Comparison of ENCODE assay signal across 8 cellular contexts in the genomic region with DNA sequence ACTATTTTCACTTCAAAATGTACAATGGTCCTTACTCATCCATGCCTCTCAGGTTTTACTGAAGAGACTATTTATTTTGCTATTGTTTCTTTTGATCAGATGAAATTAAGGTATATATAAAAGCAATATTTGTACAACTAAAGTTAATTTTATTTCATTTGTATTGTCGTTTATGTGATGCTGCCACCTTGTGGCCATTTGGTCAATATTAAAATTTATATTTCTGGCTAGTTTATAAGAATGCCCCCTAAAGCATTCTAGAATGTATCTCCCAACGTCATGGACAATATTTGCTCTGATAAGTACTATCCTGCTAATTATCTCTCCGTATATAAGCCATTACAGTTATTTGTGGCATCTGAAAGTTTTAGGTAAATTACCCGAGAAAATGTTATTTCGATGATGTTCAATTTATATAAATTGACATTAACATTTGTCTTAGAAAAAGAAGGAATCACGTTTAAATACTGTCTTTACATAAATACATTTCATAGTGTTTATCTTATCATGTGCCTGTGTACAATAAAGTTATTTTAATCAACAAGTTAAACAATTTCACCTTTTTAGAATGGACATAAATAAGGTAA.
DNase-seq lines count a peak whose midpoint lies in the region; ATAC-seq, FAIRE-seq and TF ChIP-seq lines count a peak whose summit lies in the region.

No MANE protein-coding gene starts in this region.

- H3K9me3 ChIP-seq in astrocyte (ENCODE audit: insufficient read depth, low read depth, low read length) (no peaks in the 10 kb centered on the region), right lobe of liver (no peaks in the 10 kb centered on the region)

- no peak overlapping the region for H3K4me2 ChIP-seq in astrocyte (ENCODE audit: low read length)

- no peaks in the 10 kb centered on the region for H3K36me3 ChIP-seq in astrocyte (ENCODE audit: insufficient read depth, low read length)
- no peaks in the 10 kb centered on the region for H3K36me3 ChIP-seq in right lobe of liver

- H3K4me3 ChIP-seq in astrocyte (ENCODE audit: insufficient read depth, low read depth, low read length) (no peak overlapping the region), right lobe of liver (no peak overlapping the region)

- no peaks in the 10 kb centered on the region for H3K9me3 Mint-ChIP-seq in astrocyte (ENCODE audit: unreplicated experiment)
- H3K9me3 Mint-ChIP-seq in activated CD4-positive, alpha-beta memory T cell treated with anti-CD3 and anti-CD28 coated beads, Interleukin-2, amount 10 ng/mL, durations not matched to agents 7 days and 5 days = no peaks in the 10 kb centered on the region

- POLR2A ChIA-PET in activated CD4-positive, alpha-beta memory T cell treated with anti-CD3 and anti-CD28 coated beads, Interleukin-2, amount 10 ng/mL, durations not matched to agents 7 days and 5 days (lab: Charles Lee) = no interaction called here

- H3K4me1 ChIP-seq in astrocyte (ENCODE audit: insufficient read depth, low read length) (no peaks in the 10 kb centered on the region), right lobe of liver (no peaks in the 10 kb centered on the region)

- no peak for ATAC-seq in right lobe of liver
- ATAC-seq in GM18519 (IDR thresholded peaks at IDR 0.05; ENCODE audit: low FRiP score, unreplicated experiment) = no peak
- ATAC-seq in HG02852 (IDR thresholded peaks at IDR 0.05; ENCODE audit: unreplicated experiment) = no peak

- no peak overlapping the region for H3K9ac ChIP-seq in astrocyte (ENCODE audit: low read length)

- CTCF ChIA-PET in activated CD4-positive, alpha-beta memory T cell treated with anti-CD3 and anti-CD28 coated beads, Interleukin-2, amount 10 ng/mL, durations not matched to agents 7 days and 5 days (lab: Charles Lee) = no interaction called here

- intact Hi-C loops in right lobe of liver (cut with DNase I) = no loop called here

- no peak for FAIRE-seq in astrocyte (lab: Jason Lieb, UNC)

- H3K79me2 ChIP-seq in astrocyte (ENCODE audit: insufficient read depth, low read length) = no peaks in the 10 kb centered on the region

- TF ChIP-seq CTCF in astrocyte (IDR thresholded peaks at IDR 0.05; ENCODE audit: insufficient read depth, low read depth, low read length) (peak; percentile 37), right lobe of liver (IDR thresholded peaks at IDR 0.05) (peak; percentile 29 to 69 (median 63))

- H3K27me3 Mint-ChIP-seq in astrocyte (ENCODE audit: low read depth, unreplicated experiment) = peaks cover 2% of the 10 kb centered on the region
- H3K27me3 Mint-ChIP-seq in activated CD4-positive, alpha-beta memory T cell treated with anti-CD3 and anti-CD28 coated beads, Interleukin-2, amount 10 ng/mL, durations not matched to agents 7 days and 5 days = no peaks in the 10 kb centered on the region

- H2AFZ ChIP-seq in astrocyte (ENCODE audit: low read depth, low read length) = no peak overlapping the region

- H3K27me3 ChIP-seq in astrocyte (ENCODE audit: insufficient read depth, low read length) (no peaks in the 10 kb centered on the region), right lobe of liver (no peaks in the 10 kb centered on the region)

- H3K27ac ChIP-seq in astrocyte (ENCODE audit: low read depth, low read length) (no peak overlapping the region), right lobe of liver (no peak overlapping the region)

- WGBS in right lobe of liver (ENCODE audit: insufficient coverage, low coverage, low lambda C conversion rate, missing lambda C conversion rate) = 29% methylated on average over 6 of the region's 6 CpGs

- H3K36me3 Mint-ChIP-seq in astrocyte (ENCODE audit: low read depth, unreplicated experiment) = no peaks in the 10 kb centered on the region
- H3K36me3 Mint-ChIP-seq in activated CD4-positive, alpha-beta memory T cell treated with anti-CD3 and anti-CD28 coated beads, Interleukin-2, amount 10 ng/mL, durations not matched to agents 7 days and 5 days (ENCODE audit: low read depth) = no peaks in the 10 kb centered on the region

- H4K20me1 ChIP-seq in astrocyte (ENCODE audit: insufficient read depth, low read length) = no peaks in the 10 kb centered on the region

- TF ChIP-seq POLR2A in right lobe of liver (IDR thresholded peaks at IDR 0.05) = no peak

- H3K27ac Mint-ChIP-seq in astrocyte (ENCODE audit: unreplicated experiment) = no peak overlapping the region
- H3K27ac Mint-ChIP-seq in activated CD4-positive, alpha-beta memory T cell treated with anti-CD3 and anti-CD28 coated beads, Interleukin-2, amount 10 ng/mL, durations not matched to agents 7 days and 5 days = no peak overlapping the region

- H3K4me3 Mint-ChIP-seq in astrocyte (ENCODE audit: unreplicated experiment) = no peak overlapping the region
- H3K4me3 Mint-ChIP-seq in activated CD4-positive, alpha-beta memory T cell treated with anti-CD3 and anti-CD28 coated beads, Interleukin-2, amount 10 ng/mL, durations not matched to agents 7 days and 5 days = no peak overlapping the region

- H3K4me1 Mint-ChIP-seq in astrocyte (ENCODE audit: low read depth, unreplicated experiment) = peaks cover 4% of the 10 kb centered on the region
- no peaks in the 10 kb centered on the region for H3K4me1 Mint-ChIP-seq in activated CD4-positive, alpha-beta memory T cell treated with anti-CD3 and anti-CD28 coated beads, Interleukin-2, amount 10 ng/mL, durations not matched to agents 7 days and 5 days

- DNase-seq in Daoy (ENCODE audit: low read depth) (peak; percentile 11), Kasumi-1 (lab: John Stamatoyannopoulos, UW) (peak; percentile 32 to 44), astrocyte (ENCODE audit: low read depth) (peak; percentile 5), right lobe of liver (no peak)
- no peak for DNase-seq in activated CD8-positive, alpha-beta memory T cell treated with anti-CD3 and anti-CD28 coated beads, Interleukin-2, amount 50 U/mL, for 4 hours
- no peak for DNase-seq in activated CD4-positive, alpha-beta memory T cell treated with anti-CD3 and anti-CD28 coated beads, Interleukin-2, amount 10 ng/mL, durations not matched to agents 7 days and 5 days

Comparison
In these comparisons a context has a peak if more than half of its experiments do, and no peak if none do; other contexts are left out.
1. DNase-seq: peak in Daoy (single experiment), Kasumi-1 (2 of 2) and astrocyte (single experiment); none in right lobe of liver (0 of 3), activated CD8-positive, alpha-beta memory T cell treated with anti-CD3 and anti-CD28 coated beads, Interleukin-2, amount 50 U/mL, for 4 hours (single experiment) and activated CD4-positive, alpha-beta memory T cell treated with anti-CD3 and anti-CD28 coated beads, Interleukin-2, amount 10 ng/mL, durations not matched to agents 7 days and 5 days (single experiment).